Comparison of ENCODE assay signal across 11 cellular contexts in genomic region chr4:13642576-13642975, GRCh38. TPM values are rescaled to one million over a fixed set of nuclear protein-coding genes. Genes with fewer than 3 reads are reported as not detected.
DNase-seq lines count a peak whose midpoint lies in the region; ATAC-seq and TF ChIP-seq lines count a peak whose summit lies in the region.
"Had no signal": no experiment of that assay in that cellular context is flagged by ENCODE, and none has a peak within 500 bp of the region (broad histone marks: within the 10 kb centered on the region; RNA-seq: fewer than 3 reads in every experiment).

No MANE protein-coding gene starts in this region.

- H3K4me1 Mint-ChIP-seq in CD8-positive, alpha-beta T cell (ENCODE audit: low read depth), result peaks cover 2% of the 10 kb centered on the region
- H3K4me1 Mint-ChIP-seq: activated B cell treated with CpG ODN at 0.5 μM for 24 hours had no signal

- CTCF ChIA-PET in CD8-positive, alpha-beta T cell (lab: Charles Lee), result interaction anchor here (7.5 kb wide), 1 partner anchor 13 kb away, joined by 65 read pairs; no protein-coding TSS in a partner anchor

- intact Hi-C loops in ascending aorta (cut with DNase I) (no loop called here), testis (cut with DNase I; ENCODE audit: low total_unique reads) (no loop called here)
- intact Hi-C loops in CD8-positive, alpha-beta T cell (cut with DNase I, micrococcal nuclease), result no loop called here

- TF ChIP-seq POLR2A in testis (IDR thresholded peaks at IDR 0.05), result no peak

- H3K9me3 ChIP-seq in ascending aorta, result no peaks in the 10 kb centered on the region
- no peaks in the 10 kb centered on the region for H3K9me3 ChIP-seq in testis
- H3K9me3 ChIP-seq in CD8-positive, alpha-beta T cell (ENCODE audit: low read length), result no peaks in the 10 kb centered on the region
- H3K9me3 ChIP-seq: prostate gland had no signal

- H3K4me3 Mint-ChIP-seq in CD8-positive, alpha-beta T cell, result no peak overlapping the region
- H3K4me3 Mint-ChIP-seq: activated B cell treated with CpG ODN at 0.5 μM for 24 hours had no signal

- DNase-seq in NCI-H510A treated with DMSO at 0.1 percent for 48 hours (lab: John Stamatoyannopoulos, UW), result peak; percentile 2
- DNase-seq in NCI-H510A (lab: John Stamatoyannopoulos, UW), result no peak
- no peak for DNase-seq in ascending aorta (ENCODE audit: low spot score in 2 of 2)
- DNase-seq in globus pallidus (ENCODE audit: low spot score), result peak; percentile 42
- DNase-seq in testis, result peak; percentile 76
- DNase-seq in CD8-positive, alpha-beta T cell, result no peak
- no peak for DNase-seq in NCI-H2107 (lab: John Stamatoyannopoulos, UW)
- DNase-seq: activated B cell treated with CpG ODN at 0.5 μM for 24 hours, NCI-H526 treated with DMSO at 0.1 percent for 48 hours had no signal

- H3K27ac ChIP-seq in ascending aorta (peak overlapping the region; percentile 73), testis (peak overlapping the region; percentile 48 to 68)
- no peak overlapping the region for H3K27ac ChIP-seq in CD8-positive, alpha-beta T cell (ENCODE audit: low read depth, low read length)

- ATAC-seq in CD8-positive, alpha-beta T cell, result no peak
- no peak for ATAC-seq in HG03521 (IDR thresholded peaks at IDR 0.05; ENCODE audit: unreplicated experiment)

- H3K36me3 Mint-ChIP-seq in CD8-positive, alpha-beta T cell, result no peaks in the 10 kb centered on the region

- TF ChIP-seq CTCF in ascending aorta (IDR thresholded peaks at IDR 0.05) (no peak), testis (IDR thresholded peaks at IDR 0.05) (no peak)
- TF ChIP-seq CTCF in CD8-positive, alpha-beta T cell (IDR thresholded peaks at IDR 0.05), result no peak

- WGBS in testis, 2 donors, result 25 to 33% methylated on average over 2 of the region's 2 CpGs

- POLR2A ChIA-PET in CD8-positive, alpha-beta T cell (lab: Charles Lee), result no interaction called here

- peaks cover 22% of the 10 kb centered on the region for H3K27me3 Mint-ChIP-seq in CD8-positive, alpha-beta T cell (ENCODE audit: low read depth)

- H3K9me3 Mint-ChIP-seq in CD8-positive, alpha-beta T cell, result no peaks in the 10 kb centered on the region
- H3K9me3 Mint-ChIP-seq: activated B cell treated with CpG ODN at 0.5 μM for 24 hours had no signal

- no peak overlapping the region for H3K4me3 ChIP-seq in ascending aorta
- no peak overlapping the region for H3K4me3 ChIP-seq in testis
- no peak overlapping the region for H3K4me3 ChIP-seq in CD8-positive, alpha-beta T cell (ENCODE audit: low read depth, low read length)
- H3K4me3 ChIP-seq: prostate gland had no signal

- H3K36me3 ChIP-seq in ascending aorta, result no peaks in the 10 kb centered on the region
- H3K36me3 ChIP-seq in testis (ENCODE audit: low read depth, missing control alignments), result no peaks in the 10 kb centered on the region
- no peaks in the 10 kb centered on the region for H3K36me3 ChIP-seq in CD8-positive, alpha-beta T cell (ENCODE audit: insufficient read depth, low read length)
- H3K36me3 ChIP-seq: prostate gland had no signal

- H3K4me1 ChIP-seq in ascending aorta (peaks cover 8 to 20% of the 10 kb centered on the region in 2 donors), testis (peaks cover 30% of the 10 kb centered on the region)
- H3K4me1 ChIP-seq in CD8-positive, alpha-beta T cell (ENCODE audit: insufficient read depth, low read length), result no peaks in the 10 kb centered on the region
- H3K4me1 ChIP-seq: prostate gland had no signal

- H3K27ac Mint-ChIP-seq in CD8-positive, alpha-beta T cell, result no peak overlapping the region
- H3K27ac Mint-ChIP-seq: activated B cell treated with CpG ODN at 0.5 μM for 24 hours had no signal

- H3K27me3 ChIP-seq in ascending aorta (no peaks in the 10 kb centered on the region), testis (no peaks in the 10 kb centered on the region)
- no peaks in the 10 kb centered on the region for H3K27me3 ChIP-seq in CD8-positive, alpha-beta T cell (ENCODE audit: insufficient read depth, low read length)

RNA-seq across cellular contexts. Expression of gene BOD1L1, which starts 15.1 kb away (rescaled TPM):
- total RNA-seq in ascending aorta (8.4 TPM), testis (100 to 1,000 TPM in 1 of 2 donors, 10 to 100 TPM in 1; 98.1 to 108 TPM)
- 14.7 TPM for polyA plus RNA-seq in testis (ENCODE audit: insufficient read depth, low read depth, low replicate concordance)
- total RNA-seq in CD8-positive, alpha-beta T cell, result 10 to 100 TPM; 44.0 to 48.3 TPM

Comparison
In these comparisons a context has a peak if more than half of its experiments do, and no peak if none do; other contexts are left out.
1. DNase-seq: peak in NCI-H510A treated with DMSO at 0.1 percent for 48 hours (single experiment), globus pallidus (single experiment) and testis (single experiment); none in NCI-H510A (single experiment), ascending aorta (0 of 2), CD8-positive, alpha-beta T cell (0 of 7) and NCI-H2107 (single experiment).